10 cellular contexts compared by ENCODE assay signal in genomic region chr10:98055875-98056516, GRCh38. TPM values are rescaled to one million over a fixed set of nuclear protein-coding genes. Genes with fewer than 3 reads are reported as not detected.
DNase-seq lines count a peak whose midpoint lies in the region; ATAC-seq, FAIRE-seq and TF ChIP-seq lines count a peak whose summit lies in the region.
"Had no signal": no experiment of that assay in that cellular context is flagged by ENCODE, and none has a peak within 500 bp of the region (broad histone marks: within the 10 kb centered on the region; RNA-seq: fewer than 3 reads in every experiment).

No MANE protein-coding gene starts in this region.

- H2AFZ ChIP-seq in GM12878 (ENCODE audit: control insufficient read depth, low read depth, low read length) (no peak overlapping the region), neuronal stem cell (ENCODE audit: low read length) (no peak overlapping the region)

- H4K8ac ChIP-seq in neuronal stem cell (ENCODE audit: low read depth, low read length): no peak overlapping the region

- TF ChIP-seq CTCF in GM12878 (IDR thresholded peaks at IDR 0.05 in 2 of 3, conservative IDR thresholded peaks at IDR 0.05 in 1 of 3; ENCODE audit: control insufficient read depth in 2 of 3, extremely low read depth in 1 of 3, insufficient read depth in 1 of 3, low read depth in 3 of 3, low read length in 3 of 3): no peak
- no peak for TF ChIP-seq CTCF in GM10248 (IDR thresholded peaks at IDR 0.05; ENCODE audit: control extremely low read depth, extremely low read depth, low read depth, missing control alignments)

- H2BK15ac ChIP-seq in neuronal stem cell (ENCODE audit: low read length): no peak overlapping the region

- TF ChIP-seq EP300 in GM12878 (IDR thresholded peaks at IDR 0.05; ENCODE audit: borderline replicate concordance in 1 of 2, control insufficient read depth in 1 of 2, low read depth in 2 of 2, low read length in 2 of 2): no peak

- no peaks in the 10 kb centered on the region for H3K79me2 ChIP-seq in GM12878 (ENCODE audit: control insufficient read depth, insufficient read depth, low read length)

- in situ Hi-C loops in GM12878 (cut with MboI): no loop called here

- no peak overlapping the region for H3K4me3 Mint-ChIP-seq in activated CD4-positive, alpha-beta T cell treated with anti-CD3 and anti-CD28 coated beads, Interleukin-2, amount 10 ng/mL, durations not matched to agents 24 days and 14 days
- H3K4me3 Mint-ChIP-seq: naive thymus-derived CD8-positive, alpha-beta T cell had no signal

- H3K27ac ChIP-seq in GM12878 (ENCODE audit: control insufficient read depth, insufficient read depth) (no peak overlapping the region), neuronal stem cell (replicated peaks; ENCODE audit: low read length) (no peak overlapping the region)
- H3K27ac ChIP-seq: epithelial cell of prostate had no signal

- H3K4me2 ChIP-seq in GM12878 (ENCODE audit: control insufficient read depth, insufficient read depth) (no peak overlapping the region), neuronal stem cell (ENCODE audit: insufficient read depth, low read length, poor library complexity, severe bottlenecking) (no peak overlapping the region)

- POLR2A ChIA-PET in GM12878 (lab: Charles Lee): no interaction called here
- POLR2A ChIA-PET in GM10248 (lab: Yijun Ruan, JAX): no interaction called here

- no peak overlapping the region for H2BK12ac ChIP-seq in neuronal stem cell (ENCODE audit: low read length)

- CTCF ChIA-PET in GM12878 (lab: Yijun Ruan, JAX) (interaction anchor here (1.5 kb wide), 2 partner anchors 14 to 76 kb away, joined by 3 read pairs; no protein-coding TSS in a partner anchor), GM10248 (lab: Yijun Ruan, JAX) (interaction anchor here (1.3 to 2.3 kb wide), 4 partner anchors 11 to 141 kb away, joined by 3 to 12 read pairs (median 6); no protein-coding TSS in a partner anchor)

- H3K4ac ChIP-seq in neuronal stem cell (ENCODE audit: low read length): no peak overlapping the region

- no peak for TF ChIP-seq POLR2A in GM12878 (IDR thresholded peaks at IDR 0.05; ENCODE audit: low read depth, low read length)

- no peak overlapping the region for H3K18ac ChIP-seq in neuronal stem cell (ENCODE audit: low read length)

- 8% methylated on average over 4 of the region's 4 CpGs for WGBS in GM12878 (ENCODE audit: insufficient coverage, insufficient replicate concordance, low lambda C conversion rate, missing lambda C conversion rate)
- WGBS in neuronal stem cell (ENCODE audit: extremely low coverage in 2 of 2, insufficient read length in 2 of 2, insufficient replicate concordance in 1 of 2), 2 donors: no CpG with 5 or more reads among the region's 4 CpGs

- no peak overlapping the region for H2BK120ac ChIP-seq in neuronal stem cell (ENCODE audit: low read depth, low read length)

- no peaks in the 10 kb centered on the region for H3K4me1 Mint-ChIP-seq in activated CD4-positive, alpha-beta T cell treated with anti-CD3 and anti-CD28 coated beads, Interleukin-2, amount 10 ng/mL, durations not matched to agents 24 days and 14 days
- H3K4me1 Mint-ChIP-seq: naive thymus-derived CD8-positive, alpha-beta T cell had no signal

- H3K36me3 ChIP-seq in GM12878 (ENCODE audit: control insufficient read depth in 2 of 2, insufficient read depth in 2 of 2, low read length in 1 of 2) (no peaks in the 10 kb centered on the region), neuronal stem cell (replicated peaks in 1 of 2; ENCODE audit: control insufficient read depth in 2 of 2, insufficient read depth in 2 of 2, low read length in 2 of 2) (no peaks in the 10 kb centered on the region)

- BruUV-seq in GM12878 (replicated peaks; lab: Mats Ljungman, UMichigan): no TSS peak

- no peak overlapping the region for H3K4me3 ChIP-seq in GM12878
- no peak overlapping the region for H3K4me3 ChIP-seq in neuronal stem cell (ENCODE audit: low read length in 2 of 2)

- FAIRE-seq in GM12878 (lab: Jason Lieb, UNC): no peak

- no peak overlapping the region for H3K27ac Mint-ChIP-seq in activated CD4-positive, alpha-beta T cell treated with anti-CD3 and anti-CD28 coated beads, Interleukin-2, amount 10 ng/mL, durations not matched to agents 24 days and 14 days
- H3K27ac Mint-ChIP-seq: naive thymus-derived CD8-positive, alpha-beta T cell had no signal

- H3K27me3 Mint-ChIP-seq in activated CD4-positive, alpha-beta T cell treated with anti-CD3 and anti-CD28 coated beads, Interleukin-2, amount 10 ng/mL, durations not matched to agents 24 days and 14 days: no peaks in the 10 kb centered on the region

- RAD21 ChIA-PET in GM12878 (lab: Charles Lee; ENCODE audit: unreplicated experiment): no interaction called here

- H3K9ac ChIP-seq in GM12878 (ENCODE audit: control insufficient read depth, insufficient read depth, low read length): no peak overlapping the region
- H3K9ac ChIP-seq in neuronal stem cell (ENCODE audit: low read depth, low read length, poor library complexity): no peak overlapping the region

- no peaks in the 10 kb centered on the region; the same call in 1 of the 2 replicates for H4K20me1 ChIP-seq in GM12878 (ENCODE audit: control insufficient read depth, insufficient read depth)

- intact Hi-C loops in activated CD4-positive, alpha-beta T cell treated with anti-CD3 and anti-CD28 coated beads, Interleukin-2, amount 10 ng/mL, durations not matched to agents 24 days and 14 days (cut with micrococcal nuclease): no loop called here
- intact Hi-C loops in GM12878 (cut with micrococcal nuclease; ENCODE audit: unreplicated experiment): loop anchor here (10.0 kb wide), 1 partner anchor 61 kb away; no protein-coding TSS in a partner anchor

- H3K14ac ChIP-seq in neuronal stem cell (ENCODE audit: low read length): no peak overlapping the region

- peaks cover 4% of the 10 kb centered on the region for H3K9me3 Mint-ChIP-seq in activated CD4-positive, alpha-beta T cell treated with anti-CD3 and anti-CD28 coated beads, Interleukin-2, amount 10 ng/mL, durations not matched to agents 24 days and 14 days

- H3K23ac ChIP-seq in neuronal stem cell (ENCODE audit: low read depth, low read length, poor library complexity): no peak overlapping the region

- H3K27me3 ChIP-seq in GM12878 (replicated peaks in 1 of 2; ENCODE audit: control insufficient read depth in 2 of 2, insufficient read depth in 2 of 2, low read length in 1 of 2) (peaks cover 0 to 1% of the 10 kb centered on the region in 2 experiments; a peak in 2 of 4 replicates), neuronal stem cell (ENCODE audit: control insufficient read depth in 3 of 3, insufficient read depth in 3 of 3, low read depth in 1 of 3, low read length in 3 of 3) (peaks cover 0 to 6% (median 0%) of the 10 kb centered on the region in 3 experiments)

- no peaks in the 10 kb centered on the region for H3K9me3 ChIP-seq in GM12878 (replicated peaks; ENCODE audit: control insufficient read depth, insufficient read depth, low read length)
- H3K9me3 ChIP-seq in neuronal stem cell (replicated peaks in 1 of 2; ENCODE audit: control insufficient read depth in 2 of 2, insufficient read depth in 1 of 2, low read depth in 1 of 2, low read length in 2 of 2): no peaks in the 10 kb centered on the region

- H4K91ac ChIP-seq in neuronal stem cell (ENCODE audit: low read depth, low read length, poor library complexity): no peak overlapping the region

- TF ChIP-seq RAD21 in GM12878 (IDR thresholded peaks at IDR 0.05; ENCODE audit: insufficient read depth, low read depth, low read length): no peak

- no peaks in the 10 kb centered on the region for H3K4me1 ChIP-seq in GM12878 (ENCODE audit: control insufficient read depth, insufficient read depth, low read length)
- peaks cover 0 to 4% of the 10 kb centered on the region in 2 donors for H3K4me1 ChIP-seq in neuronal stem cell (ENCODE audit: control insufficient read depth in 2 of 2, insufficient read depth in 1 of 2, low read depth in 1 of 2, low read length in 2 of 2)

- H2BK5ac ChIP-seq in neuronal stem cell (ENCODE audit: low read length): no peak overlapping the region

- H3K79me1 ChIP-seq in neuronal stem cell (ENCODE audit: low read depth, low read length): no peaks in the 10 kb centered on the region

- no peak overlapping the region for H2AK5ac ChIP-seq in neuronal stem cell (ENCODE audit: low read depth, low read length)

- no peaks in the 10 kb centered on the region for H3K36me3 Mint-ChIP-seq in activated CD4-positive, alpha-beta T cell treated with anti-CD3 and anti-CD28 coated beads, Interleukin-2, amount 10 ng/mL, durations not matched to agents 24 days and 14 days (ENCODE audit: low read depth)
- H3K36me3 Mint-ChIP-seq: naive thymus-derived CD8-positive, alpha-beta T cell had no signal

- SMC1A ChIA-PET in GM12878 (lab: Charles Lee; ENCODE audit: uncharacterized antibody, unreplicated experiment): no interaction called here

- DNase-seq in activated CD4-positive, alpha-beta T cell treated with anti-CD3 and anti-CD28 coated beads, Interleukin-2, amount 10 ng/mL, durations not matched to agents 24 days and 14 days: peak; percentile 61
- DNase-seq in activated CD4-positive, alpha-beta T cell treated with anti-CD3 and anti-CD28 coated beads, Interleukin-2, amount 50 U/mL, for 1 hour: no peak
- DNase-seq in LHCN-M2 (ENCODE audit: low read depth) (peak; percentile 8), GM12878 (ENCODE audit: low read depth, low spot score) (no peak), neuronal stem cell (ENCODE audit: low spot score) (peak; percentile 53), GM10248 (ENCODE audit: extremely low spot score) (no peak)

- ATAC-seq in GM12878 (peak; percentile 82), GM19397 (IDR thresholded peaks at IDR 0.05; ENCODE audit: unreplicated experiment) (no peak), GM18873 (IDR thresholded peaks at IDR 0.05; ENCODE audit: low FRiP score, unreplicated experiment) (no peak)
- ATAC-seq: naive thymus-derived CD8-positive, alpha-beta T cell had no signal

RNA-seq across cellular contexts. Expression of gene CRTAC1, which starts 25.6 kb away (rescaled TPM):
- not detected in 2 replicates for total RNA-seq in activated CD4-positive, alpha-beta T cell treated with anti-CD3 and anti-CD28 coated beads, Interleukin-2, amount 10 ng/mL, durations not matched to agents 24 days and 14 days
- not detected in 2 replicates for total RNA-seq in LHCN-M2 (2014; rRNA removed)
- polyA plus RNA-seq in LHCN-M2 (2012): not detected
- not detected in 2 replicates for total RNA-seq in GM12878 (2013; cell fraction: nucleolus; rRNA removed)
- total RNA-seq in GM12878 (2014; rRNA removed): not detected in 2 replicates
- not detected in 2 replicates for total RNA-seq in GM12878 (2014; rRNA removed; fragmentation: Illumina TruSeq; extraction: Trizol)
- 0.10 TPM in 1 of 2 replicates, not detected in the other for total RNA-seq in GM12878 (2021)
- polyA plus RNA-seq in GM12878 (2011; ENCODE audit: low read depth): not detected
- polyA plus RNA-seq in GM12878 (2011; rRNA removed): not detected in 2 replicates
- not detected in 2 replicates for polyA plus RNA-seq in GM12878 (2011; cell fraction: cytosol; rRNA removed)
- not detected in 2 replicates for polyA plus RNA-seq in GM12878 (2011; cell fraction: nucleus; rRNA removed)
- polyA plus RNA-seq in GM12878 (2012): not detected in 2 replicates
- not detected in 2 replicates for polyA plus RNA-seq in GM12878 (2014; fragmentation: Illumina TruSeq; extraction: Trizol)
- polyA plus RNA-seq in GM12878 (2014; fragmentation: Nextera tagmentation; extraction: Ambion mirVana): not detected
- not detected in 2 replicates for polyA plus RNA-seq in GM12878 (2014; rRNA removed)
- not detected for polyA plus RNA-seq in GM12878 (2016; fragmentation: Nextera tagmentation; extraction: Ambion mirVana)
- not detected in 2 replicates for polyA minus RNA-seq in GM12878 (2011; rRNA and poly(A)+ RNA removed)
- polyA minus RNA-seq in GM12878 (2011; cell fraction: cytosol; rRNA and poly(A)+ RNA removed): not detected in 2 replicates
- not detected in 2 replicates for polyA minus RNA-seq in GM12878 (2011; cell fraction: nucleus; rRNA and poly(A)+ RNA removed)
- polyA plus RNA-seq in neuronal stem cell (2013, experiment 1 of 2): 1.7 TPM
- polyA plus RNA-seq in neuronal stem cell (2013, experiment 2 of 2): 1.7 TPM
- total RNA-seq: naive thymus-derived CD8-positive, alpha-beta T cell had no signal
- polyA plus RNA-seq: naive thymus-derived CD8-positive, alpha-beta T cell had no signal

Comparison
In these comparisons a context has a peak if more than half of its experiments do, and no peak if none do; other contexts are left out.
1. DNase-seq: peak in activated CD4-positive, alpha-beta T cell treated with anti-CD3 and anti-CD28 coated beads, Interleukin-2, amount 10 ng/mL, durations not matched to agents 24 days and 14 days (single experiment), LHCN-M2 (single experiment) and neuronal stem cell (single experiment); none in activated CD4-positive, alpha-beta T cell treated with anti-CD3 and anti-CD28 coated beads, Interleukin-2, amount 50 U/mL, for 1 hour (single experiment), GM12878 (single experiment) and GM10248 (single experiment).